In genomic region chr20:22232473-22232872, GRCh38 we compare ENCODE assay signal across 22 cellular contexts.
DNase-seq lines count a peak whose midpoint lies in the region; ATAC-seq, FAIRE-seq and TF ChIP-seq lines count a peak whose summit lies in the region.
"Had no signal": no experiment of that assay in that cellular context is flagged by ENCODE, and none has a peak within 500 bp of the region (broad histone marks: within the 10 kb centered on the region; RNA-seq: fewer than 3 reads in every experiment).

No MANE protein-coding gene starts in this region.

- H3K27me3 ChIP-seq in BLaER1, result no peaks in the 10 kb centered on the region
- H3K27me3 ChIP-seq in GM23338 (ENCODE audit: insufficient read depth), result no peaks in the 10 kb centered on the region
- H3K27me3 ChIP-seq in GM12878 (replicated peaks in 1 of 2; ENCODE audit: control insufficient read depth in 2 of 2, insufficient read depth in 2 of 2, low read length in 1 of 2), result no peaks in the 10 kb centered on the region
- no peaks in the 10 kb centered on the region for H3K27me3 ChIP-seq in mammary epithelial cell (ENCODE audit: insufficient read depth, low read length)
- H3K27me3 ChIP-seq: MG63 had no signal

- peaks cover 6% of the 10 kb centered on the region for H3K27me3 Mint-ChIP-seq in GM23338 (ENCODE audit: insufficient read depth, low read depth, poor library complexity)
- H3K27me3 Mint-ChIP-seq: IgD-negative memory B cell had no signal

- TF ChIP-seq RAD21 in GM12878 (IDR thresholded peaks at IDR 0.05; ENCODE audit: insufficient read depth, low read depth, low read length), result no peak

- H3K36me3 ChIP-seq in BLaER1 (no peaks in the 10 kb centered on the region), GM23338 (ENCODE audit: insufficient read depth) (no peaks in the 10 kb centered on the region), GM12878 (ENCODE audit: control insufficient read depth in 2 of 2, insufficient read depth in 2 of 2, low read length in 1 of 2) (no peaks in the 10 kb centered on the region), mammary epithelial cell (ENCODE audit: insufficient read depth, low read length) (no peaks in the 10 kb centered on the region)
- H3K36me3 ChIP-seq: MG63 had no signal

- H2AFZ ChIP-seq in GM23338 (0 out of 2 replicates have a peak overlapping the region, but pooled peaks have one; percentile 24), GM12878 (ENCODE audit: control insufficient read depth, low read depth, low read length) (no peak overlapping the region), mammary epithelial cell (ENCODE audit: low read depth, low read length) (no peak overlapping the region)

- CTCF ChIA-PET in GM12878 (lab: Yijun Ruan, JAX) (interaction anchor here (0.5 to 1.8 kb wide), 2 partner anchors 13 to 17 kb away, joined by 4 to 5 read pairs; no protein-coding TSS in a partner anchor), mammary epithelial cell (lab: Charles Lee; ENCODE audit: low non-redundant PET) (no interaction called here)

- BruUV-seq in GM12878 (replicated peaks; lab: Mats Ljungman, UMichigan) (no TSS peak), mammary epithelial cell (replicated peaks; lab: Mats Ljungman, UMichigan) (no TSS peak)

- TF ChIP-seq CTCF in GM23338 (conservative IDR thresholded peaks at IDR 0.05; ENCODE audit: low read depth in 2 of 2) (no peak), GM12878 (IDR thresholded peaks at IDR 0.05 in 2 of 3, conservative IDR thresholded peaks at IDR 0.05 in 1 of 3; ENCODE audit: control insufficient read depth in 2 of 3, extremely low read depth in 1 of 3, insufficient read depth in 1 of 3, low read depth in 3 of 3, low read length in 3 of 3) (no peak), mammary epithelial cell (conservative IDR thresholded peaks at IDR 0.05 in 1 of 2, IDR thresholded peaks at IDR 0.05 in 1 of 2; ENCODE audit: extremely low read depth in 1 of 2, insufficient read depth in 1 of 2, low read depth in 1 of 2, low read length in 2 of 2) (no peak)

- H3K36me3 Mint-ChIP-seq in GM23338 (ENCODE audit: low read depth), result no peaks in the 10 kb centered on the region

- DNase-seq in GM23338 (ENCODE audit: low spot score) (no peak), GM12878 (ENCODE audit: low read depth, low spot score) (peak; percentile 60), mammary epithelial cell (no peak), SHP77 (lab: John Stamatoyannopoulos, UW) (no peak)
- DNase-seq in Jurkat, Clone E6-1 (ENCODE audit: low read depth, low spot score), result peak; percentile 34
- DNase-seq: ACHN, EL, GF-D8, Kasumi-1, MG63, NCI-H1048, NCI-H1436, NCI-H187 treated with DMSO at 0.1 percent for 48 hours, NCI-H510A had no signal

- H4K20me1 ChIP-seq in BLaER1 (no peaks in the 10 kb centered on the region), GM23338 (replicated peaks; ENCODE audit: insufficient read depth) (no peaks in the 10 kb centered on the region), GM12878 (ENCODE audit: control insufficient read depth, insufficient read depth) (no peaks in the 10 kb centered on the region), mammary epithelial cell (ENCODE audit: insufficient read depth, low read length) (no peaks in the 10 kb centered on the region)

- SMC1A ChIA-PET in GM12878 (lab: Charles Lee; ENCODE audit: uncharacterized antibody, unreplicated experiment), result interaction anchor here (0.6 to 1.9 kb wide), 3 partner anchors 14 to 106 kb away, joined by 3 to 5 read pairs (median 4); no protein-coding TSS in a partner anchor

- no peak overlapping the region for H3K27ac Mint-ChIP-seq in GM23338
- H3K27ac Mint-ChIP-seq: IgD-negative memory B cell had no signal

- peak overlapping the region; percentile 54; the same call in 1 of the 2 replicates for H3K9ac ChIP-seq in BLaER1
- no peak overlapping the region for H3K9ac ChIP-seq in GM12878 (ENCODE audit: control insufficient read depth, insufficient read depth, low read length)
- no peak overlapping the region for H3K9ac ChIP-seq in mammary epithelial cell (ENCODE audit: insufficient read depth, low read length)

- no peak overlapping the region for H3K4me3 Mint-ChIP-seq in GM23338
- H3K4me3 Mint-ChIP-seq: IgD-negative memory B cell had no signal

- RAD21 ChIA-PET in GM12878 (lab: Charles Lee; ENCODE audit: unreplicated experiment), result interaction anchor here (0.7 to 1.5 kb wide), 4 partner anchors 8 to 19 kb away, joined by 3 to 5 read pairs (median 4); no protein-coding TSS in a partner anchor

- 4% methylated on average over 9 of the region's 9 CpGs for WGBS in GM12878 (ENCODE audit: insufficient coverage, insufficient replicate concordance, low lambda C conversion rate, missing lambda C conversion rate)
- WGBS in mammary epithelial cell (ENCODE audit: low coverage, missing lambda C conversion rate), result 24% methylated on average over 9 of the region's 9 CpGs

- no peak for FAIRE-seq in GM12878 (lab: Jason Lieb, UNC)

- TF ChIP-seq EP300 in GM12878 (IDR thresholded peaks at IDR 0.05; ENCODE audit: borderline replicate concordance in 1 of 2, control insufficient read depth in 1 of 2, low read depth in 2 of 2, low read length in 2 of 2), result no peak

- no peaks in the 10 kb centered on the region for H3K79me2 ChIP-seq in GM23338 (replicated peaks; ENCODE audit: insufficient read depth)
- H3K79me2 ChIP-seq in GM12878 (ENCODE audit: control insufficient read depth, insufficient read depth, low read length), result no peaks in the 10 kb centered on the region
- H3K79me2 ChIP-seq in mammary epithelial cell (ENCODE audit: insufficient read depth, low read length), result no peaks in the 10 kb centered on the region

- no peaks in the 10 kb centered on the region for H3K9me2 ChIP-seq in GM23338 (ENCODE audit: insufficient read depth)

- no peaks in the 10 kb centered on the region for H3K9me3 Mint-ChIP-seq in GM23338

- H3K4me2 ChIP-seq in BLaER1 (peak overlapping the region; percentile 79), GM23338 (0 out of 2 replicates have a peak overlapping the region, but pooled peaks have one; percentile 51), GM12878 (ENCODE audit: control insufficient read depth, insufficient read depth) (no peak overlapping the region), mammary epithelial cell (ENCODE audit: insufficient read depth, low read depth, low read length) (no peak overlapping the region)

- dilution Hi-C loops in mammary epithelial cell (cut with HindIII; ENCODE audit: low sequenced_read_pairs), result no loop called here

- peaks cover 50% of the 10 kb centered on the region for H3K4me1 ChIP-seq in BLaER1
- H3K4me1 ChIP-seq in GM23338 (ENCODE audit: insufficient read depth), result peaks cover 30% of the 10 kb centered on the region
- H3K4me1 ChIP-seq in GM12878 (ENCODE audit: control insufficient read depth, insufficient read depth, low read length), result no peaks in the 10 kb centered on the region; the same call in 1 of the 2 replicates
- no peaks in the 10 kb centered on the region for H3K4me1 ChIP-seq in mammary epithelial cell (ENCODE audit: insufficient read depth, low read length)

- peaks cover 33% of the 10 kb centered on the region for H3K4me1 Mint-ChIP-seq in GM23338
- H3K4me1 Mint-ChIP-seq: IgD-negative memory B cell had no signal

- ATAC-seq in GM23338 (peak; percentile 50), GM12878 (peak; percentile 82), esophagus mucosa (no peak), HG03520 (IDR thresholded peaks at IDR 0.05; ENCODE audit: unreplicated experiment) (no peak)
- ATAC-seq: Panc1, SK-N-SH treated with all-trans-retinoic acid at 6 μM for 48 hours had no signal

- TF ChIP-seq POLR2A in GM12878 (IDR thresholded peaks at IDR 0.05; ENCODE audit: low read depth, low read length), result no peak

- H3K4me3 ChIP-seq in BLaER1 (peak overlapping the region; percentile 34), GM23338 (no peak overlapping the region), GM12878 (no peak overlapping the region), mammary epithelial cell (replicated peaks in 1 of 3; ENCODE audit: insufficient read depth in 1 of 3, low read depth in 2 of 3, low read length in 3 of 3) (no peak overlapping the region)
- H3K4me3 ChIP-seq in Jurkat, Clone E6-1 (ENCODE audit: low read length), result no peak overlapping the region
- H3K4me3 ChIP-seq: MG63 had no signal

- no peaks in the 10 kb centered on the region for H3F3A ChIP-seq in GM23338 (replicated peaks; ENCODE audit: low read depth)

- POLR2A ChIA-PET in GM12878 (lab: Charles Lee), result interaction anchor here (0.6 to 1.1 kb wide), 3 partner anchors 9 to 19 kb away, joined by 3 to 4 read pairs (median 3); no protein-coding TSS in a partner anchor

- H3K27ac ChIP-seq in BLaER1 (peak overlapping the region; percentile 73), GM23338 (ENCODE audit: low read depth) (no peak overlapping the region), GM12878 (ENCODE audit: control insufficient read depth, insufficient read depth) (peak overlapping the region; percentile 18; the same call in 1 of the 2 replicates), mammary epithelial cell (ENCODE audit: insufficient read depth, low read depth, low read length) (no peak overlapping the region)
- H3K27ac ChIP-seq: 22Rv1, C4-2B had no signal

- in situ Hi-C loops in GM12878 (cut with MboI) (no loop called here), mammary epithelial cell (cut with MboI; ENCODE audit: low sequenced_read_pairs in 2 of 2) (no loop called here)

- intact Hi-C loops in GM12878 (cut with micrococcal nuclease; ENCODE audit: unreplicated experiment) (no loop called here), mammary epithelial cell (cut with micrococcal nuclease) (no loop called here)

- H3K9me3 ChIP-seq in BLaER1 (no peaks in the 10 kb centered on the region), GM12878 (replicated peaks; ENCODE audit: control insufficient read depth, insufficient read depth, low read length) (no peaks in the 10 kb centered on the region), mammary epithelial cell (replicated peaks; ENCODE audit: insufficient read depth, low read length) (no peaks in the 10 kb centered on the region)
- H3K9me3 ChIP-seq: MG63 had no signal

TF ChIP-seq in GM12878, 131 proteins besides CTCF, POLR2A, EP300 and RAD21 (continues in another document):
- TF ChIP-seq PBX3 (IDR thresholded peaks at IDR 0.05; ENCODE audit: insufficient replicate concordance, low read depth, low read length) (no peak), TCF12 (IDR thresholded peaks at IDR 0.05; ENCODE audit: low read depth, low read length) (peak; percentile 64; the same call in 1 of the 2 replicates), EGR1 (IDR thresholded peaks at IDR 0.05; ENCODE audit: borderline replicate concordance in 1 of 2, low read depth in 2 of 2, low read length in 2 of 2) (no peak), MEF2B (IDR thresholded peaks at IDR 0.05; ENCODE audit: partially characterized antibody, poor library complexity, severe bottlenecking) (peak; percentile 97)

Comparison
In these comparisons a context has a peak if more than half of its experiments do, and no peak if none do; other contexts are left out.
1. H3K27ac ChIP-seq: peak in BLaER1 (single experiment) and GM12878 (single experiment); none in GM23338 (single experiment) and mammary epithelial cell (single experiment).
2. H3K4me2 ChIP-seq: peak in BLaER1 (single experiment) and GM23338 (single experiment); none in GM12878 (single experiment) and mammary epithelial cell (single experiment).
3. ATAC-seq: peak in GM23338 (single experiment) and GM12878 (single experiment); none in esophagus mucosa (single experiment) and HG03520 (single experiment).
4. DNase-seq: peak in Jurkat, Clone E6-1 (single experiment) and GM12878 (single experiment); none in GM23338 (single experiment), mammary epithelial cell (single experiment) and SHP77 (0 of 2).